23 cellular contexts compared by ENCODE assay signal in the genomic region with DNA sequence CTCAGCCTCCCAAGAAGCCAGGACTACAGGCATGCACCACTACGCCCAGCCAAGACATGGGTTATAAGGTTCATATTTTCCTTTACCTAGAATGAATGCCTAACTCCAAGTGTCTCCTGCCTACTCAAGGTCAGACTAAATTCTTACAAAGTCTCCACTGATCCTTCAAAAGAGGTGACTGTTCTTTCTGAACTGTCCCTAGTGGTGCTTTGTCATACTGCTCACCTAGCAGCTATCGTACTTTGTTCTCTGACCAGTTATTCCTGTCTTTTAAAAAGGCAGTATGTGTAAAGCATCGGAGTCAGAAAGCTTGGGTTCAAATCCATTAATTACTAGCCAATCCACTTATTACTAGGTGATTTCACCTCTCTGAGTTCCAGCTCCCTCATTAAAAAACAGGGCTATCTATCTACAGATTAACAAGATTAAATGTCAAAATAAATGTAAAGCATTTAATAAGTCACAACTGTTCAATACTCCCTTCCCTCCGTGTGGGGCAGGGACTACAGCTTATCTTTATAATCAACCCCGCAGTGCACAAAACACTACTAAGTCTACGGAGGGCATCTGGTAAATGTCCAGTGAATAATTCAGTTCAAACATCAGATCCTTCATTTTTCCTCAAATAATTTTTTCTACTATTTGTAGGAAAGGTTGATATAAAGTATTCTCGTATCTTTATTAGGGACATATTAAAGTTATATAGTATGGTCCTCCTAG. TPM values are rescaled to one million over a fixed set of nuclear protein-coding genes. Genes with fewer than 3 reads are reported as not detected.
DNase-seq lines count a peak whose midpoint lies in the region; ATAC-seq, FAIRE-seq and TF ChIP-seq lines count a peak whose summit lies in the region.
"Had no signal": no experiment of that assay in that cellular context is flagged by ENCODE, and none has a peak within 500 bp of the region (broad histone marks: within the 10 kb centered on the region; RNA-seq: fewer than 3 reads in every experiment).

No MANE protein-coding gene starts in this region.

- intact Hi-C loops in GM12878 (cut with micrococcal nuclease; ENCODE audit: unreplicated experiment): no loop called here
- intact Hi-C loops in CD4-positive, alpha-beta T cell (cut with DNase I, micrococcal nuclease): loop anchor here in 1 of 2 experiments (5.0 kb wide), 1 partner anchor 43 kb away; no protein-coding TSS in a partner anchor

- no peaks in the 10 kb centered on the region for H3K27me3 ChIP-seq in GM23338 (ENCODE audit: insufficient read depth)
- no peaks in the 10 kb centered on the region for H3K27me3 ChIP-seq in GM12878 (replicated peaks in 1 of 2; ENCODE audit: control insufficient read depth in 2 of 2, insufficient read depth in 2 of 2, low read length in 1 of 2)
- H3K27me3 ChIP-seq in CD4-positive, alpha-beta T cell (ENCODE audit: control insufficient read depth, insufficient read depth, low read length): no peaks in the 10 kb centered on the region
- H3K27me3 ChIP-seq: neutrophil, testis had no signal

- no TSS peak for BruUV-seq in GM12878 (replicated peaks; lab: Mats Ljungman, UMichigan)

- TF ChIP-seq POLR2A in GM12878 (IDR thresholded peaks at IDR 0.05; ENCODE audit: low read depth, low read length): no peak

- SMC1A ChIA-PET in GM12878 (lab: Charles Lee; ENCODE audit: uncharacterized antibody, unreplicated experiment): interaction anchor here (1.0 to 1.8 kb wide), 2 partner anchors 9 to 114 kb away, joined by 4 read pairs; no protein-coding TSS in a partner anchor

- H3K27me3 Mint-ChIP-seq in GM23338 (ENCODE audit: insufficient read depth, low read depth, poor library complexity) (no peaks in the 10 kb centered on the region), progenitor cell of endocrine pancreas (no peaks in the 10 kb centered on the region)
- H3K27me3 Mint-ChIP-seq in T-helper 2 cell treated with Interferon-gamma antibody and Interleukin-4, amounts not matched to agents 5 μg/mL and 100 μg/mL, for 36 hours (ENCODE audit: low read depth): no peaks in the 10 kb centered on the region
- no peaks in the 10 kb centered on the region for H3K27me3 Mint-ChIP-seq in CD4-positive, alpha-beta T cell
- H3K27me3 Mint-ChIP-seq: central memory CD8-positive, alpha-beta T cell; T-cell had no signal

- no peaks in the 10 kb centered on the region for H3K79me2 ChIP-seq in GM23338 (replicated peaks; ENCODE audit: insufficient read depth)
- H3K79me2 ChIP-seq in GM12878 (ENCODE audit: control insufficient read depth, insufficient read depth, low read length): no peaks in the 10 kb centered on the region

- H2AFZ ChIP-seq in GM23338 (no peak overlapping the region), GM12878 (ENCODE audit: control insufficient read depth, low read depth, low read length) (no peak overlapping the region)

- TF ChIP-seq CTCF in GM12865 (IDR thresholded peaks at IDR 0.05; ENCODE audit: insufficient read depth, low read depth, low read length, missing control alignments) (peak; percentile 1), GM23338 (conservative IDR thresholded peaks at IDR 0.05; ENCODE audit: low read depth in 2 of 2) (peak in 1 of 2 experiments; percentile 44; a peak in 2 of 4 replicates), GM12878 (IDR thresholded peaks at IDR 0.05 in 2 of 3, conservative IDR thresholded peaks at IDR 0.05 in 1 of 3; ENCODE audit: control insufficient read depth in 2 of 3, extremely low read depth in 1 of 3, insufficient read depth in 1 of 3, low read depth in 3 of 3, low read length in 3 of 3) (peak in 2 of 3 experiments; percentile 19 to 29; a peak in 2 of 6 replicates), progenitor cell of endocrine pancreas (IDR thresholded peaks at IDR 0.05; ENCODE audit: unreplicated experiment) (peak; percentile 30)
- no peak for TF ChIP-seq CTCF in CD4-positive, alpha-beta T cell (IDR thresholded peaks at IDR 0.05)

- H3F3A ChIP-seq in GM23338 (replicated peaks; ENCODE audit: low read depth): no peaks in the 10 kb centered on the region

- peaks cover 6% of the 10 kb centered on the region; the same call in 1 of the 3 replicates for H3K36me3 Mint-ChIP-seq in GM23338 (ENCODE audit: low read depth)
- peaks cover 17% of the 10 kb centered on the region for H3K36me3 Mint-ChIP-seq in progenitor cell of endocrine pancreas (ENCODE audit: insufficient read depth)
- peaks cover 13% of the 10 kb centered on the region for H3K36me3 Mint-ChIP-seq in T-helper 2 cell treated with Interferon-gamma antibody and Interleukin-4, amounts not matched to agents 5 μg/mL and 100 μg/mL, for 36 hours (ENCODE audit: low read depth)
- peaks cover 43% of the 10 kb centered on the region for H3K36me3 Mint-ChIP-seq in CD4-positive, alpha-beta T cell (ENCODE audit: low read depth)

- no peak overlapping the region for H3K9ac ChIP-seq in GM12878 (ENCODE audit: control insufficient read depth, insufficient read depth, low read length)

- FAIRE-seq in GM12878 (lab: Jason Lieb, UNC): peak; percentile 93

- in situ Hi-C loops in GM12878 (cut with MboI): no loop called here

- DNase-seq in GM12865 (ENCODE audit: low read depth): no peak
- peak; percentile 28 for DNase-seq in GM23338 (ENCODE audit: low spot score)
- no peak for DNase-seq in GM12878 (ENCODE audit: low read depth, low spot score)
- no peak for DNase-seq in progenitor cell of endocrine pancreas (ENCODE audit: low spot score, unreplicated experiment)
- DNase-seq in T-helper 2 cell treated with Interferon-gamma antibody and Interleukin-4, amounts not matched to agents 5 μg/mL and 100 μg/mL, for 36 hours (ENCODE audit: low spot score): no peak
- DNase-seq in CD4-positive, alpha-beta T cell: no peak
- no peak for DNase-seq in stimulated activated CD4-positive, alpha-beta T cell treated with anti-CD3 and anti-CD28 coated beads, Interleukin-12 subunit alpha, Interleukin-12 subunit beta, amount 100 ng/mL, for 4 hours
- DNase-seq: activated naive CD4-positive, alpha-beta T cell; amniotic stem cell; COR-L47; Kasumi-1; left ventricle myocardium superior; mucosa of descending colon; NCI-H1105; NCI-H2081 treated with DMSO at 0.1 percent for 48 hours; NCI-H510A; retina; Right ventricle myocardium superior; T-cell; testis had no signal

- H4K20me1 ChIP-seq in GM23338 (replicated peaks; ENCODE audit: insufficient read depth) (peaks cover 8% of the 10 kb centered on the region), GM12878 (ENCODE audit: control insufficient read depth, insufficient read depth) (no peaks in the 10 kb centered on the region)

- peak; percentile 69 for ATAC-seq in GM23338
- peak; percentile 38 for ATAC-seq in GM12878
- ATAC-seq in CD4-positive, alpha-beta T cell (ENCODE audit: poor library complexity): no peak
- ATAC-seq: left ventricle myocardium superior, mucosa of descending colon, T-cell had no signal

- no peak for TF ChIP-seq EP300 in GM12878 (IDR thresholded peaks at IDR 0.05; ENCODE audit: borderline replicate concordance in 1 of 2, control insufficient read depth in 1 of 2, low read depth in 2 of 2, low read length in 2 of 2)

- H3K4me1 Mint-ChIP-seq in GM23338 (no peaks in the 10 kb centered on the region), progenitor cell of endocrine pancreas (ENCODE audit: low read depth) (no peaks in the 10 kb centered on the region)
- H3K4me1 Mint-ChIP-seq in T-helper 2 cell treated with Interferon-gamma antibody and Interleukin-4, amounts not matched to agents 5 μg/mL and 100 μg/mL, for 36 hours (ENCODE audit: low read depth): no peaks in the 10 kb centered on the region
- no peaks in the 10 kb centered on the region for H3K4me1 Mint-ChIP-seq in CD4-positive, alpha-beta T cell (ENCODE audit: low read depth)
- H3K4me1 Mint-ChIP-seq: T-cell had no signal

- H3K4me2 ChIP-seq in GM23338 (no peak overlapping the region), GM12878 (ENCODE audit: control insufficient read depth, insufficient read depth) (no peak overlapping the region)

- TF ChIP-seq RAD21 in GM12878 (IDR thresholded peaks at IDR 0.05; ENCODE audit: insufficient read depth, low read depth, low read length): no peak

- POLR2A ChIA-PET in GM12878 (lab: Charles Lee): no interaction called here
- POLR2A ChIA-PET in CD4-positive, alpha-beta T cell (lab: Charles Lee): no interaction called here

- H3K9me2 ChIP-seq in GM23338 (ENCODE audit: insufficient read depth): no peaks in the 10 kb centered on the region

- H3K4me1 ChIP-seq in GM23338 (ENCODE audit: insufficient read depth) (no peaks in the 10 kb centered on the region), GM12878 (ENCODE audit: control insufficient read depth, insufficient read depth, low read length) (peaks cover 16% of the 10 kb centered on the region)
- H3K4me1 ChIP-seq: testis had no signal

- CTCF ChIA-PET in GM12878 (lab: Yijun Ruan, JAX): interaction anchor here (0.5 kb wide), 1 partner anchor 158 kb away, joined by 5 read pairs; no protein-coding TSS in a partner anchor
- CTCF ChIA-PET in CD4-positive, alpha-beta T cell (lab: Charles Lee): no interaction called here

- no peaks in the 10 kb centered on the region; the same call in 1 of the 3 replicates for H3K9me3 ChIP-seq in GM12878 (replicated peaks; ENCODE audit: control insufficient read depth, insufficient read depth, low read length)
- no peaks in the 10 kb centered on the region for H3K9me3 ChIP-seq in CD4-positive, alpha-beta T cell (ENCODE audit: control insufficient read depth, low read length)
- H3K9me3 ChIP-seq: mucosa of descending colon, neutrophil, testis had no signal

- H3K27ac Mint-ChIP-seq in GM23338: no peak overlapping the region
- H3K27ac Mint-ChIP-seq in progenitor cell of endocrine pancreas: no peak overlapping the region
- no peak overlapping the region for H3K27ac Mint-ChIP-seq in T-helper 2 cell treated with Interferon-gamma antibody and Interleukin-4, amounts not matched to agents 5 μg/mL and 100 μg/mL, for 36 hours
- H3K27ac Mint-ChIP-seq in CD4-positive, alpha-beta T cell: no peak overlapping the region
- H3K27ac Mint-ChIP-seq: T-cell had no signal

- 75% methylated on average over 7 of the region's 7 CpGs for WGBS in GM12878 (ENCODE audit: insufficient coverage, insufficient replicate concordance, low lambda C conversion rate, missing lambda C conversion rate)

- RAD21 ChIA-PET in GM12878 (lab: Charles Lee; ENCODE audit: unreplicated experiment): no interaction called here

- H3K27ac ChIP-seq in GM23338 (ENCODE audit: low read depth) (no peak overlapping the region), GM12878 (ENCODE audit: control insufficient read depth, insufficient read depth) (peak overlapping the region; percentile 3; the same call in 1 of the 2 replicates)
- no peak overlapping the region for H3K27ac ChIP-seq in CD4-positive, alpha-beta T cell (ENCODE audit: low read depth, low read length)
- H3K27ac ChIP-seq: neutrophil, testis had no signal

- H3K9me3 Mint-ChIP-seq in GM23338 (no peaks in the 10 kb centered on the region), progenitor cell of endocrine pancreas (ENCODE audit: low read depth) (no peaks in the 10 kb centered on the region)
- no peaks in the 10 kb centered on the region for H3K9me3 Mint-ChIP-seq in T-helper 2 cell treated with Interferon-gamma antibody and Interleukin-4, amounts not matched to agents 5 μg/mL and 100 μg/mL, for 36 hours
- H3K9me3 Mint-ChIP-seq in CD4-positive, alpha-beta T cell: no peaks in the 10 kb centered on the region
- H3K9me3 Mint-ChIP-seq: central memory CD8-positive, alpha-beta T cell; T-cell had no signal

- no peak overlapping the region for H3K4me3 Mint-ChIP-seq in GM23338
- H3K4me3 Mint-ChIP-seq in progenitor cell of endocrine pancreas (ENCODE audit: low read depth): no peak overlapping the region
- H3K4me3 Mint-ChIP-seq in T-helper 2 cell treated with Interferon-gamma antibody and Interleukin-4, amounts not matched to agents 5 μg/mL and 100 μg/mL, for 36 hours: no peak overlapping the region
- H3K4me3 Mint-ChIP-seq in CD4-positive, alpha-beta T cell: no peak overlapping the region
- H3K4me3 Mint-ChIP-seq: central memory CD8-positive, alpha-beta T cell; T-cell had no signal

- H3K36me3 ChIP-seq in GM23338 (ENCODE audit: insufficient read depth): peaks cover 3% of the 10 kb centered on the region; the same call in 1 of the 2 replicates
- 0 out of 4 replicates have a peak, but pooled peaks cover 0 to 3% of the 10 kb centered on the region in 2 experiments for H3K36me3 ChIP-seq in GM12878 (ENCODE audit: control insufficient read depth in 2 of 2, insufficient read depth in 2 of 2, low read length in 1 of 2)

- H3K4me3 ChIP-seq in GM12865 (ENCODE audit: low read depth, low read length) (no peak overlapping the region), GM23338 (no peak overlapping the region), GM12878 (no peak overlapping the region)
- H3K4me3 ChIP-seq: mucosa of descending colon, testis had no signal

RNA-seq across cellular contexts. Expression of a gene that starts 20.0 kb away (rescaled TPM):
- total RNA-seq in GM23338 (2014; rRNA removed; shearing (Covaris generic)): 9.6 and 13.3 TPM in 2 replicates
- polyA plus RNA-seq in GM23338 (2016; fragmentation: Nextera tagmentation; extraction: Ambion mirVana) (7.8 and 13.9 TPM in 2 replicates), GM12878 (2011; rRNA removed) (0.15 TPM in 1 of 2 replicates, not detected in the other), GM12878 (2014; fragmentation: Illumina TruSeq; extraction: Trizol) (not detected in 2 replicates), GM12878 (2014; fragmentation: Nextera tagmentation; extraction: Ambion mirVana) (under 1 TPM; 0.34 to 0.46 TPM), GM12878 (2014; rRNA removed) (0.12 and 0.39 TPM in 2 replicates), GM12878 (2016; fragmentation: Nextera tagmentation; extraction: Ambion mirVana) (under 1 TPM; 0.21 to 0.27 TPM)
- 0.64 TPM in 1 of 2 replicates, not detected in the other for total RNA-seq in GM12878 (2013; cell fraction: nucleolus; rRNA removed)
- total RNA-seq in GM12878 (2014; rRNA removed) (0.05 and 0.06 TPM in 2 replicates), GM12878 (2014; rRNA removed; fragmentation: Illumina TruSeq; extraction: Trizol) (0.04 TPM in 1 of 2 replicates, not detected in the other), GM12878 (2021) (0.29 and 0.51 TPM in 2 replicates), progenitor cell of endocrine pancreas (1.2 and 2.6 TPM in 2 replicates)
- 0.09 TPM for polyA plus RNA-seq in GM12878 (2011; ENCODE audit: low read depth)
- polyA plus RNA-seq in GM12878 (2011; cell fraction: cytosol; rRNA removed): 0.03 TPM in 1 of 2 replicates, not detected in the other
- 0.37 and 0.48 TPM in 2 replicates for polyA plus RNA-seq in GM12878 (2011; cell fraction: nucleus; rRNA removed)
- polyA plus RNA-seq in GM12878 (2012): 0.45 and 0.63 TPM in 2 replicates
- not detected in 2 replicates for polyA minus RNA-seq in GM12878 (2011; rRNA and poly(A)+ RNA removed)
- polyA minus RNA-seq in GM12878 (2011; cell fraction: cytosol; rRNA and poly(A)+ RNA removed): not detected in 2 replicates
- 0.12 TPM in 1 of 2 replicates, not detected in the other for polyA minus RNA-seq in GM12878 (2011; cell fraction: nucleus; rRNA and poly(A)+ RNA removed)
- total RNA-seq in CD4-positive, alpha-beta T cell: under 1 TPM; 0.85 to 0.87 TPM
- total RNA-seq: HT1080 had no signal

RNA-seq across cellular contexts. Expression of a gene that starts 45.8 kb away (rescaled TPM):
- total RNA-seq in GM23338 (2014; rRNA removed; shearing (Covaris generic)): 26.6 and 35.4 TPM in 2 replicates
- polyA plus RNA-seq in GM23338 (2016; fragmentation: Nextera tagmentation; extraction: Ambion mirVana) (3.9 and 4.1 TPM in 2 replicates), GM12878 (2011; rRNA removed) (0.04 and 0.18 TPM in 2 replicates), GM12878 (2014; fragmentation: Illumina TruSeq; extraction: Trizol) (0.13 TPM in 1 of 2 replicates, not detected in the other), GM12878 (2014; fragmentation: Nextera tagmentation; extraction: Ambion mirVana) (under 1 TPM in 1 of 2 experiments, not detected in 1; 0.09 TPM), GM12878 (2014; rRNA removed) (0.82 and 1.1 TPM in 2 replicates), GM12878 (2016; fragmentation: Nextera tagmentation; extraction: Ambion mirVana) (under 1 TPM in 1 of 2 experiments, not detected in 1; 0.08 TPM)
- total RNA-seq in GM12878 (2013; cell fraction: nucleolus; rRNA removed): 0.37 TPM in 1 of 2 replicates, not detected in the other
- total RNA-seq in GM12878 (2014; rRNA removed) (1.1 and 1.3 TPM in 2 replicates), GM12878 (2014; rRNA removed; fragmentation: Illumina TruSeq; extraction: Trizol) (0.09 and 0.36 TPM in 2 replicates), GM12878 (2021) (1.3 and 1.7 TPM in 2 replicates), progenitor cell of endocrine pancreas (39.9 and 42.5 TPM in 2 replicates)
- 0.10 TPM for polyA plus RNA-seq in GM12878 (2011; ENCODE audit: low read depth)
- polyA plus RNA-seq in GM12878 (2011; cell fraction: cytosol; rRNA removed): 0.16 and 0.33 TPM in 2 replicates
- 0.34 and 0.39 TPM in 2 replicates for polyA plus RNA-seq in GM12878 (2011; cell fraction: nucleus; rRNA removed)
- polyA plus RNA-seq in GM12878 (2012): 0.57 and 0.59 TPM in 2 replicates
- polyA minus RNA-seq in GM12878 (2011; rRNA and poly(A)+ RNA removed): 0.22 and 0.41 TPM in 2 replicates
- 0.83 TPM in 1 of 2 replicates, not detected in the other for polyA minus RNA-seq in GM12878 (2011; cell fraction: cytosol; rRNA and poly(A)+ RNA removed)
- 0.12 and 0.38 TPM in 2 replicates for polyA minus RNA-seq in GM12878 (2011; cell fraction: nucleus; rRNA and poly(A)+ RNA removed)
- under 1 TPM; 0.08 to 0.19 TPM for total RNA-seq in CD4-positive, alpha-beta T cell

Comparison
In these comparisons a context has a peak if more than half of its experiments do, and no peak if none do; other contexts are left out.
1. RNA of a gene that starts 45.8 kb away (total RNA-seq): 39.9 to 42.5 TPM in progenitor cell of endocrine pancreas and 26.6 to 35.4 TPM in GM23338; 0.09 to 1.7 TPM in GM12878 and 0.08 to 0.19 TPM in CD4-positive, alpha-beta T cell; every median in the first group is over 10 times any median in the second.